11 cellular contexts compared by ENCODE assay signal in the genomic region with DNA sequence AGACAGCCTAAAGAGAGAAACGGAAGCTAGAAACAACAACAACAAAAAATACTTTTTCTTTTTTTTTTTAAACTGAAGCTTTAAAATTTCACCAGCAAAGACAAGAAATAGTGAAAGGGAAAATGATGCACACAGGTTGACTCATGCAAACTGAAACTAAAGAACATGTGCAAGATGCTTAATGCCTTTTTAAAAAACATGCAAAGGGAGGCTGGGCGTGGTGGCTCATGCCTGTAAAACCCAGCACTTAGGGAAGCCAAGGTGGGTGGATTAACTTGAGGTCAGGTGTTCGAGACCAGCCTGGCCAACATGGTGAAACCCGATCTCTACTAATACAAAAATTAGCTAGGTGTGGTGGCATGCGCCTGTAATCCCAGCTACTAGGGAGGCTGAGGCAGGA. TPM values are rescaled to one million over a fixed set of nuclear protein-coding genes. Genes with fewer than 3 reads are reported as not detected.
DNase-seq lines count a peak whose midpoint lies in the region; ATAC-seq and TF ChIP-seq lines count a peak whose summit lies in the region.
"Had no signal": no experiment of that assay in that cellular context is flagged by ENCODE, and none has a peak within 500 bp of the region (broad histone marks: within the 10 kb centered on the region; RNA-seq: fewer than 3 reads in every experiment).

No MANE protein-coding gene starts in this region.

- H3K27me3 Mint-ChIP-seq in activated CD4-positive, alpha-beta T cell treated with anti-CD3 and anti-CD28 coated beads, Interleukin-2, amount 10 ng/mL, durations not matched to agents 24 days and 14 days: peaks cover 5% of the 10 kb centered on the region

- H3K36me3 Mint-ChIP-seq in activated CD4-positive, alpha-beta T cell treated with anti-CD3 and anti-CD28 coated beads, Interleukin-2, amount 10 ng/mL, durations not matched to agents 24 days and 14 days (ENCODE audit: low read depth): peaks cover 7% of the 10 kb centered on the region

- H3K27me3 ChIP-seq in colonic mucosa: no peaks in the 10 kb centered on the region

- H3K27ac ChIP-seq in colonic mucosa: peak overlapping the region; percentile 30

- no peak for TF ChIP-seq CTCF in colonic mucosa (IDR thresholded peaks at IDR 0.05)

- H3K9me3 ChIP-seq in colonic mucosa: no peaks in the 10 kb centered on the region

- peak; percentile 84 to 93 for ATAC-seq in activated CD4-positive, CD25-positive, alpha-beta regulatory T cell treated with anti-CD3 and anti-CD28 coated beads, Interleukin-2, amount 50 U/mL, for 24 hours

- H3K9me3 Mint-ChIP-seq in activated CD4-positive, alpha-beta T cell treated with anti-CD3 and anti-CD28 coated beads, Interleukin-2, amount 10 ng/mL, durations not matched to agents 24 days and 14 days: peaks cover 12% of the 10 kb centered on the region
- H3K9me3 Mint-ChIP-seq: H9 had no signal

- H3K4me1 Mint-ChIP-seq in activated CD4-positive, alpha-beta T cell treated with anti-CD3 and anti-CD28 coated beads, Interleukin-2, amount 10 ng/mL, durations not matched to agents 24 days and 14 days: peaks cover 23% of the 10 kb centered on the region

- H3K36me3 ChIP-seq in colonic mucosa: no peaks in the 10 kb centered on the region

- H3K27ac Mint-ChIP-seq in activated CD4-positive, alpha-beta T cell treated with anti-CD3 and anti-CD28 coated beads, Interleukin-2, amount 10 ng/mL, durations not matched to agents 24 days and 14 days: peak overlapping the region; percentile 61
- H3K27ac Mint-ChIP-seq: H9 had no signal

- H3K9ac ChIP-seq in colonic mucosa (ENCODE audit: low read depth in 2 of 2, low read length in 2 of 2): no peak overlapping the region

- H3K4me3 Mint-ChIP-seq in activated CD4-positive, alpha-beta T cell treated with anti-CD3 and anti-CD28 coated beads, Interleukin-2, amount 10 ng/mL, durations not matched to agents 24 days and 14 days: no peak overlapping the region
- H3K4me3 Mint-ChIP-seq: H9 had no signal

- DNase-seq in activated CD4-positive, CD25-positive, alpha-beta regulatory T cell treated with anti-CD3 and anti-CD28 coated beads, Interleukin-2, amount 50 U/mL, for 72 hours: no peak
- DNase-seq in activated CD4-positive, alpha-beta T cell treated with anti-CD3 and anti-CD28 coated beads, Interleukin-2, amount 10 ng/mL, durations not matched to agents 24 days and 14 days: peak; percentile 85
- DNase-seq in colonic mucosa (no peak), NCI-H1092 (lab: John Stamatoyannopoulos, UW) (no peak), NOMO-1 (lab: John Stamatoyannopoulos, UW; ENCODE audit: unreplicated experiment in 2 of 2) (no peak), NCI-H524 (lab: John Stamatoyannopoulos, UW) (no peak)
- peak; percentile 70 for DNase-seq in stimulated activated CD8-positive, alpha-beta memory T cell treated with anti-CD3 and anti-CD28 coated beads, Interleukin-4, amount 100 ng/mL, for 48 hours
- DNase-seq: H9, kidney glomerular epithelial cell, NCI-H748 treated with DMSO at 0.1 percent for 48 hours had no signal

- intact Hi-C loops in activated CD4-positive, alpha-beta T cell treated with anti-CD3 and anti-CD28 coated beads, Interleukin-2, amount 10 ng/mL, durations not matched to agents 24 days and 14 days (cut with micrococcal nuclease): loop anchor here (1.0 to 5.0 kb wide), 6 partner anchors 57 to 142 kb away; partner anchors contain the start of genes TRDMT1 and VIM
- intact Hi-C loops in colonic mucosa (cut with DNase I): no loop called here

- H3K4me1 ChIP-seq in colonic mucosa: no peaks in the 10 kb centered on the region

- no peak overlapping the region for H3K4me3 ChIP-seq in colonic mucosa

RNA-seq across cellular contexts. Expression of gene CUBN, which starts 15.1 kb away (rescaled TPM):
- total RNA-seq in activated CD4-positive, alpha-beta T cell treated with anti-CD3 and anti-CD28 coated beads, Interleukin-2, amount 10 ng/mL, durations not matched to agents 24 days and 14 days: 0.07 and 0.40 TPM in 2 replicates
- total RNA-seq in colonic mucosa: under 1 TPM; 0.25 to 0.42 TPM

RNA-seq across cellular contexts. Expression of gene TRDMT1, which starts 56.7 kb away (rescaled TPM):
- 3.9 and 5.6 TPM in 2 replicates for total RNA-seq in activated CD4-positive, alpha-beta T cell treated with anti-CD3 and anti-CD28 coated beads, Interleukin-2, amount 10 ng/mL, durations not matched to agents 24 days and 14 days
- 1 to 10 TPM; 3.4 to 3.5 TPM for total RNA-seq in colonic mucosa

Comparison
In these comparisons a context has a peak if more than half of its experiments do, and no peak if none do; other contexts are left out.
1. DNase-seq: peak in activated CD4-positive, alpha-beta T cell treated with anti-CD3 and anti-CD28 coated beads, Interleukin-2, amount 10 ng/mL, durations not matched to agents 24 days and 14 days (single experiment) and stimulated activated CD8-positive, alpha-beta memory T cell treated with anti-CD3 and anti-CD28 coated beads, Interleukin-4, amount 100 ng/mL, for 48 hours (single experiment); none in activated CD4-positive, CD25-positive, alpha-beta regulatory T cell treated with anti-CD3 and anti-CD28 coated beads, Interleukin-2, amount 50 U/mL, for 72 hours (single experiment), colonic mucosa (single experiment), NCI-H1092 (single experiment), NOMO-1 (0 of 2) and NCI-H524 (0 of 2).